In the genomic region with DNA sequence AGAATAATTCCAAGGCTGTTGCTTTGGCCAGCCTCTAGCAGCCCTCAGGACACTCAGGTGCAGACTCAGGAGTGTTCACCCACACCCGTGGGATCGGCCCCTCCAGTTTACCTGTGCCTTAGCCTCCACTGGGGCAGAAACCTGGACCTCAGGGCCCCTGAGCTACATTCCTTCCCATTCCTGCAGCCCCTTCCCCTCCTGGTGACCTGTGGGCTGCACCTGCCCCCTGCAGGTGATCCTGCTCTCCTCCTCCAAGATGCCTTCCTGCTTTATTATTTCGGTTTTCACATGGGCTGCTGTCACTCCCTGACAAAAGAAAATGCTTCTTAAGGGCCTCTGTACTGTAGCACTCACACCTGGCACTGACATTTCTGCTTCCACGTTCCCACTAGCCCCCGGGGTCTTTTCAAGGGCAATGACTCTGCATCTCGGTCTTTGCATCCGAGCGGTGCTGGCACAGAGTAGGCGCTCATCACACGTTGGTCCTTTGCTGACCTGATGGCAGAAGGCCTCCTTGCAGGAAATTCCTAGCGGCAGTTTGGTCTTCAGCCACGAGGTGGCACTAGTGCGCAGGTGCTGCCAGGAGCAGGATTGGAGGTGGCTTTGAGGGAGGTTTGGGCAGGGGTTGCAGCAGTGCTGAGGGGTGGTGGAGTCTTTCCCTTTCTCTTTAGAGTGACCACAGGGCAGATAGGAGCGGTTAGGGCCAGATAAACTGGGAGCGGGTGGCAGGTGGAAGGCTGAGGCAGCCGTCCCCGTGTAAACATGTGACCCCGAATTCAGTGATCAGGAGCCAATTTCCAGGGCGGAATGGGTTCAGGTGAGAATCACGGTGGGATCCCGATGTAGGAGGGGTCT, we compare ENCODE assay signal across 9 cellular contexts.
DNase-seq lines count a peak whose midpoint lies in the region; ATAC-seq, FAIRE-seq and TF ChIP-seq lines count a peak whose summit lies in the region.
"Had no signal": no experiment of that assay in that cellular context is flagged by ENCODE, and none has a peak within 500 bp of the region (broad histone marks: within the 10 kb centered on the region; RNA-seq: fewer than 3 reads in every experiment).

No MANE protein-coding gene starts in this region.

- H3K4me3 Mint-ChIP-seq in nephron progenitor cell: no peak overlapping the region
- H3K4me3 Mint-ChIP-seq in stimulated activated naive CD8-positive, alpha-beta T cell treated with anti-CD3 and anti-CD28 coated beads, Interleukin-15, Interleukin-2, amounts not matched to agents 100 ng/mL and 50 ng/mL, for 24 hours: peak overlapping the region; percentile 9

- no peaks in the 10 kb centered on the region for H3K36me3 Mint-ChIP-seq in nephron progenitor cell (ENCODE audit: low read depth)
- H3K36me3 Mint-ChIP-seq in stimulated activated naive CD8-positive, alpha-beta T cell treated with anti-CD3 and anti-CD28 coated beads, Interleukin-15, Interleukin-2, amounts not matched to agents 100 ng/mL and 50 ng/mL, for 24 hours (ENCODE audit: low read depth): no peaks in the 10 kb centered on the region

- peak overlapping the region; percentile 93 for H2AFZ ChIP-seq in OCI-LY3 (ENCODE audit: low read depth, low read length)

- H3K4me1 ChIP-seq in OCI-LY3 (ENCODE audit: low read length): peaks cover 14% of the 10 kb centered on the region

- DNase-seq in D721Med (ENCODE audit: insufficient read length, low spot score): peak; percentile 83
- peak; percentile 65 for DNase-seq in HTR-8/SVneo (ENCODE audit: insufficient read length, low spot score)
- peak; percentile 67 for DNase-seq in activated T-cell treated with anti-CD3 and anti-CD28 coated beads for 4 hours
- DNase-seq in fibroblast of gingiva (ENCODE audit: low read depth): peak; percentile 30
- DNase-seq in nephron progenitor cell: peak; percentile 90

- no peaks in the 10 kb centered on the region for H3K36me3 ChIP-seq in OCI-LY3 (replicated peaks; ENCODE audit: low read depth, low read length)

- no peak for FAIRE-seq in D721Med (lab: Jason Lieb, UNC)
- FAIRE-seq in HTR-8/SVneo (lab: Jason Lieb, UNC): no peak
- FAIRE-seq: TTC549 had no signal

- H4K20me1 ChIP-seq in OCI-LY3 (ENCODE audit: insufficient read depth, low read length): no peaks in the 10 kb centered on the region

- H3K27me3 Mint-ChIP-seq in nephron progenitor cell (ENCODE audit: low read depth, poor library complexity): peaks cover 7% of the 10 kb centered on the region
- H3K27me3 Mint-ChIP-seq in stimulated activated naive CD8-positive, alpha-beta T cell treated with anti-CD3 and anti-CD28 coated beads, Interleukin-15, Interleukin-2, amounts not matched to agents 100 ng/mL and 50 ng/mL, for 24 hours: peaks cover 5% of the 10 kb centered on the region

- no peaks in the 10 kb centered on the region for H3K9me3 Mint-ChIP-seq in nephron progenitor cell
- H3K9me3 Mint-ChIP-seq in stimulated activated naive CD8-positive, alpha-beta T cell treated with anti-CD3 and anti-CD28 coated beads, Interleukin-15, Interleukin-2, amounts not matched to agents 100 ng/mL and 50 ng/mL, for 24 hours: no peaks in the 10 kb centered on the region

- H3K4me2 ChIP-seq in OCI-LY3 (ENCODE audit: low read length): peak overlapping the region; percentile 67

- TF ChIP-seq CTCF in D721Med (IDR thresholded peaks at IDR 0.05; ENCODE audit: insufficient read depth, missing control alignments) (peak; percentile 96), OCI-LY3 (IDR thresholded peaks at IDR 0.05; ENCODE audit: low read depth, low read length) (peak; percentile 92), nephron progenitor cell (IDR thresholded peaks at IDR 0.05) (peak; percentile 88)

- ATAC-seq in HG02763 (IDR thresholded peaks at IDR 0.05; ENCODE audit: unreplicated experiment): no peak

- H3K9ac ChIP-seq in OCI-LY3 (ENCODE audit: low read length): peak overlapping the region; percentile 50; the same call in 1 of the 2 replicates

- peak overlapping the region; percentile 72 for H3K4me3 ChIP-seq in OCI-LY3 (ENCODE audit: low read length)

- H3K79me2 ChIP-seq in OCI-LY3 (ENCODE audit: low read length): no peaks in the 10 kb centered on the region

- H3K9me3 ChIP-seq in OCI-LY3 (ENCODE audit: insufficient read depth, low read length): no peaks in the 10 kb centered on the region

- no peak overlapping the region for H3K27ac ChIP-seq in OCI-LY3 (ENCODE audit: low read length)

- peaks cover 31% of the 10 kb centered on the region for H3K4me1 Mint-ChIP-seq in nephron progenitor cell
- peaks cover 3% of the 10 kb centered on the region for H3K4me1 Mint-ChIP-seq in stimulated activated naive CD8-positive, alpha-beta T cell treated with anti-CD3 and anti-CD28 coated beads, Interleukin-15, Interleukin-2, amounts not matched to agents 100 ng/mL and 50 ng/mL, for 24 hours (ENCODE audit: low read depth)

- H3K27ac Mint-ChIP-seq in nephron progenitor cell: no peak overlapping the region
- peak overlapping the region; percentile 10 for H3K27ac Mint-ChIP-seq in stimulated activated naive CD8-positive, alpha-beta T cell treated with anti-CD3 and anti-CD28 coated beads, Interleukin-15, Interleukin-2, amounts not matched to agents 100 ng/mL and 50 ng/mL, for 24 hours

- peaks cover 16% of the 10 kb centered on the region for H3K27me3 ChIP-seq in OCI-LY3 (ENCODE audit: low read depth, low read length)

Comparison
In these comparisons a context has a peak if more than half of its experiments do, and no peak if none do; other contexts are left out.
1. DNase-seq: peak in every context shown above with its lines; median percentile 90 in nephron progenitor cell; 83 in D721Med; 67 in activated T-cell treated with anti-CD3 and anti-CD28 coated beads for 4 hours; 65 in HTR-8/SVneo; 30 in fibroblast of gingiva.